12 cellular contexts compared by ENCODE assay signal in genomic region chr17:21210411-21211076, GRCh38. TPM values are rescaled to one million over a fixed set of nuclear protein-coding genes. Genes with fewer than 3 reads are reported as not detected.
DNase-seq lines count a peak whose midpoint lies in the region; ATAC-seq and TF ChIP-seq lines count a peak whose summit lies in the region.
"Had no signal": no experiment of that assay in that cellular context is flagged by ENCODE, and none has a peak within 500 bp of the region (broad histone marks: within the 10 kb centered on the region; RNA-seq: fewer than 3 reads in every experiment).

No MANE protein-coding gene starts in this region.

- H2AFZ ChIP-seq in smooth muscle cell (ENCODE audit: low read depth) = no peak overlapping the region

- peaks cover 81% of the 10 kb centered on the region for H3K79me2 ChIP-seq in smooth muscle cell (ENCODE audit: low read depth)

- ATAC-seq in GM18519 (IDR thresholded peaks at IDR 0.05; ENCODE audit: low FRiP score, unreplicated experiment) = no peak
- ATAC-seq: left cardiac atrium had no signal

- 94% methylated on average over 15 of the region's 15 CpGs for WGBS in smooth muscle cell (ENCODE audit: low lambda C conversion rate)

- intact Hi-C loops in colonic mucosa (cut with DNase I) = no loop called here

- H3K4me3 ChIP-seq in HAP-1 = no peak overlapping the region
- no peak overlapping the region for H3K4me3 ChIP-seq in colonic mucosa
- H3K4me3 ChIP-seq in rectal smooth muscle tissue (ENCODE audit: low read length) = peak overlapping the region; percentile 0
- H3K4me3 ChIP-seq in smooth muscle cell = no peak overlapping the region

- H3F3A ChIP-seq in smooth muscle cell (ENCODE audit: low read depth) = no peaks in the 10 kb centered on the region

- H3K36me3 ChIP-seq in HAP-1 (replicated peaks) (peaks cover 43% of the 10 kb centered on the region), colonic mucosa (no peaks in the 10 kb centered on the region), rectal smooth muscle tissue (ENCODE audit: control insufficient read depth, insufficient read depth, low read length) (peaks cover 6% of the 10 kb centered on the region), smooth muscle cell (ENCODE audit: low read depth) (no peaks in the 10 kb centered on the region)

- H3K9me3 ChIP-seq in HAP-1 = no peaks in the 10 kb centered on the region
- H3K9me3 ChIP-seq in colonic mucosa = no peaks in the 10 kb centered on the region
- H3K9me3 ChIP-seq in smooth muscle cell (replicated peaks; ENCODE audit: low read depth) = no peaks in the 10 kb centered on the region

- H3K27ac ChIP-seq in colonic mucosa (peak overlapping the region; percentile 42), rectal smooth muscle tissue (ENCODE audit: low read depth, low read length) (no peak overlapping the region), smooth muscle cell (ENCODE audit: low read depth) (no peak overlapping the region)

- no peaks in the 10 kb centered on the region for H3K27me3 ChIP-seq in HAP-1 (ENCODE audit: low read depth)
- no peaks in the 10 kb centered on the region for H3K27me3 ChIP-seq in colonic mucosa
- H3K27me3 ChIP-seq in rectal smooth muscle tissue (ENCODE audit: control insufficient read depth, insufficient read depth, low read length) = no peaks in the 10 kb centered on the region
- H3K27me3 ChIP-seq in smooth muscle cell (ENCODE audit: low read depth) = no peaks in the 10 kb centered on the region

- H3K4me1 ChIP-seq in HAP-1 = peaks cover 25% of the 10 kb centered on the region
- peaks cover 22% of the 10 kb centered on the region for H3K4me1 ChIP-seq in colonic mucosa
- peaks cover 27% of the 10 kb centered on the region for H3K4me1 ChIP-seq in rectal smooth muscle tissue (ENCODE audit: control insufficient read depth, insufficient read depth, low read length)
- H3K4me1 ChIP-seq in smooth muscle cell (ENCODE audit: low read depth) = peaks cover 22% of the 10 kb centered on the region

- in situ Hi-C loops in HAP-1 (cut with MboI; ENCODE audit: low sequenced_read_pairs) = no loop called here

- H3K4me2 ChIP-seq in smooth muscle cell = no peak overlapping the region

- peak overlapping the region in 1 of 2 donors; percentile 14 for H3K9ac ChIP-seq in colonic mucosa (ENCODE audit: low read depth in 2 of 2, low read length in 2 of 2)
- no peak overlapping the region for H3K9ac ChIP-seq in rectal smooth muscle tissue (ENCODE audit: low read length)
- no peak overlapping the region for H3K9ac ChIP-seq in smooth muscle cell (ENCODE audit: low read depth)

- no peak for TF ChIP-seq CTCF in colonic mucosa (IDR thresholded peaks at IDR 0.05)
- no peak for TF ChIP-seq CTCF in smooth muscle cell (IDR thresholded peaks at IDR 0.05; ENCODE audit: borderline replicate concordance, insufficient read depth, poor library complexity, severe bottlenecking)

- DNase-seq in HAP-1 (ENCODE audit: low spot score in 2 of 2) = peak; percentile 38 to 42
- peak; percentile 28 for DNase-seq in NCI-H510A treated with DMSO at 0.1 percent for 48 hours (lab: John Stamatoyannopoulos, UW)
- DNase-seq in colonic mucosa = peak; percentile 58
- DNase-seq in midbrain (lab: John Stamatoyannopoulos, UW) = no peak
- no peak for DNase-seq in NCI-H526 treated with DMSO at 0.1 percent for 48 hours (lab: John Stamatoyannopoulos, UW)
- no peak for DNase-seq in smooth muscle cell (lab: John Stamatoyannopoulos, UW; ENCODE audit: unreplicated experiment)
- DNase-seq: activated effector memory CD4-positive, alpha-beta T cell treated with anti-CD3 and anti-CD28 coated beads, Interleukin-2, amount 50 U/mL, for 16 hours; cerebellar nuclear complex; RPMI8226 had no signal

- H4K20me1 ChIP-seq in smooth muscle cell (ENCODE audit: low read depth) = peaks cover 81% of the 10 kb centered on the region

RNA-seq across cellular contexts. Expression of gene TMEM11, which starts 3.4 kb away (rescaled TPM):
- total RNA-seq in colonic mucosa (10 to 100 TPM; 28.6 to 44.8 TPM), smooth muscle cell (23.1 and 24.0 TPM in 2 replicates)
- 80.3 and 95.4 TPM in 2 replicates for polyA plus RNA-seq in smooth muscle cell

RNA-seq across cellular contexts. Expression of gene NATD1, which starts 42.7 kb away (rescaled TPM):
- total RNA-seq in colonic mucosa (1 to 10 TPM; 1.8 to 5.2 TPM), smooth muscle cell (2.2 and 3.4 TPM in 2 replicates)
- 2.7 and 4.3 TPM in 2 replicates for polyA plus RNA-seq in smooth muscle cell

Comparison
In these comparisons a context has a peak if more than half of its experiments do, and no peak if none do; other contexts are left out.
1. DNase-seq: peak in HAP-1 (2 of 2), NCI-H510A treated with DMSO at 0.1 percent for 48 hours (single experiment) and colonic mucosa (single experiment); none in midbrain (single experiment), NCI-H526 treated with DMSO at 0.1 percent for 48 hours (single experiment) and smooth muscle cell (single experiment).